25 cellular contexts compared by ENCODE assay signal in the genomic region with DNA sequence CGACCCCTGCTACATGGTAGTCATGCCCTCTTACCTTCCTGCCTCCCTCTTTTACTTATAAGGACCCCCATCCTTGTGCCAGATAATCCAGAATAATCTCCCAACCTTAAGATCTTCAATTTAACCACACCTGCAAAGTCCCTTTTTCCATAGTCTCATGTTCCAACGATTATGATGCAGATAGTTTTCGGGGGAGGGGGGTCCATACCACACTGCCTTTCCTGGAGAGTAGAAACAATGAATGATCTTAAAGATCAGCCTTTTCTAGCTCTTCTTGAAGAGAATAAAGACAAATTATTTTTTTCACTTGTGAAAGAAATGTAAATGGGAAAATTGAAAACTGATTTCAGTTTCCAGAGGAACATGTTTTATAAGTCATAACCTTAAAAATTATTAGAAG.
"Had no signal": no experiment of that assay in that cellular context is flagged by ENCODE, and none has a peak within 500 bp of the region (broad histone marks: within the 10 kb centered on the region; RNA-seq: fewer than 3 reads in every experiment).

No MANE protein-coding gene starts in this region.

- H3K4me3 ChIP-seq: coronary artery, esophagus squamous epithelium, heart right ventricle, lung, neural progenitor cell, prostate gland, right atrium auricular region, smooth muscle cell, thoracic aorta, tibial nerve, vagina had no signal

- H3K36me3 ChIP-seq: esophagus squamous epithelium, heart right ventricle, neural progenitor cell, prostate gland, right atrium auricular region, thoracic aorta, tibial nerve, vagina had no signal

- H3K27me3 ChIP-seq: esophagus squamous epithelium, heart right ventricle, neural progenitor cell, right atrium auricular region, tibial nerve, vagina had no signal

- H3K27ac Mint-ChIP-seq: memory B cell; natural killer cell treated with Interleukin-12 subunit alpha and Interleukin-12 subunit beta and Interleukin-15 and Interleukin-18, amount 100 ng/mL, for 72 hours; neural progenitor cell; stimulated activated naive B cell treated with anti-CD40 and anti-IgM and Interleukin-4, amounts not matched to agents 10 μg/mL and 1 μg/mL and 100 μg/mL, for 72 hours; stimulated activated naive CD8-positive, alpha-beta T cell treated with anti-CD3 and anti-CD28 coated beads, Interleukin-15, Interleukin-2, amounts not matched to agents 100 ng/mL and 50 ng/mL, for 24 hours had no signal

- H3K9me3 ChIP-seq: esophagus squamous epithelium, heart right ventricle, prostate gland, right atrium auricular region, thoracic aorta, tibial nerve, vagina had no signal

- H3K9ac ChIP-seq: neural progenitor cell had no signal

- H3K27ac ChIP-seq: coronary artery, esophagus squamous epithelium, heart right ventricle, neural progenitor cell, prostate gland, right atrium auricular region, thoracic aorta, tibial nerve, vagina had no signal

- H3K4me3 Mint-ChIP-seq: memory B cell; natural killer cell treated with Interleukin-12 subunit alpha and Interleukin-12 subunit beta and Interleukin-15 and Interleukin-18, amount 100 ng/mL, for 72 hours; neural progenitor cell; stimulated activated naive B cell treated with anti-CD40 and anti-IgM and Interleukin-4, amounts not matched to agents 10 μg/mL and 1 μg/mL and 100 μg/mL, for 72 hours; stimulated activated naive CD8-positive, alpha-beta T cell treated with anti-CD3 and anti-CD28 coated beads, Interleukin-15, Interleukin-2, amounts not matched to agents 100 ng/mL and 50 ng/mL, for 24 hours had no signal

- ATAC-seq: heart right ventricle; left lobe of liver; natural killer cell treated with Interleukin-12 subunit alpha and Interleukin-12 subunit beta and Interleukin-15 and Interleukin-18, amount 100 ng/mL, for 72 hours; sciatic nerve; stimulated activated naive B cell treated with anti-CD40 and anti-IgM and Interleukin-4, amounts not matched to agents 10 μg/mL and 1 μg/mL and 100 μg/mL, for 72 hours had no signal

- H3K27me3 Mint-ChIP-seq: memory B cell; stimulated activated naive B cell treated with anti-CD40 and anti-IgM and Interleukin-4, amounts not matched to agents 10 μg/mL and 1 μg/mL and 100 μg/mL, for 72 hours; stimulated activated naive CD8-positive, alpha-beta T cell treated with anti-CD3 and anti-CD28 coated beads, Interleukin-15, Interleukin-2, amounts not matched to agents 100 ng/mL and 50 ng/mL, for 24 hours had no signal

- H3K36me3 Mint-ChIP-seq: memory B cell, neural progenitor cell had no signal

- DNase-seq: dermis blood vessel endothelial cell; effector memory CD4-positive, alpha-beta T cell; erythroblast; esophagus squamous epithelium; foreskin melanocyte; glutamatergic neuron; heart right ventricle; hippocampal formation; kidney; stimulated activated CD4-positive, alpha-beta T cell treated with anti-CD3 and anti-CD28 coated beads, Interleukin-4, amount 100 ng/mL, for 4 hours; stimulated activated naive B cell treated with anti-CD40 and anti-IgM and Interleukin-4, amounts not matched to agents 10 μg/mL and 1 μg/mL and 100 μg/mL, for 72 hours had no signal

- H3K4me1 ChIP-seq: prostate gland had no signal

- H3K9me3 Mint-ChIP-seq: memory B cell; natural killer cell treated with Interleukin-12 subunit alpha and Interleukin-12 subunit beta and Interleukin-15 and Interleukin-18, amount 100 ng/mL, for 72 hours; neural progenitor cell; stimulated activated naive B cell treated with anti-CD40 and anti-IgM and Interleukin-4, amounts not matched to agents 10 μg/mL and 1 μg/mL and 100 μg/mL, for 72 hours; stimulated activated naive CD8-positive, alpha-beta T cell treated with anti-CD3 and anti-CD28 coated beads, Interleukin-15, Interleukin-2, amounts not matched to agents 100 ng/mL and 50 ng/mL, for 24 hours had no signal
